23 cellular contexts compared by ENCODE assay signal in genomic region chr2:63064197-63064596, GRCh38. TPM values are rescaled to one million over a fixed set of nuclear protein-coding genes. Genes with fewer than 3 reads are reported as not detected.
"Had no signal": no experiment of that assay in that cellular context is flagged by ENCODE, and none has a peak within 500 bp of the region (broad histone marks: within the 10 kb centered on the region; RNA-seq: fewer than 3 reads in every experiment).

No MANE protein-coding gene starts in this region.

- H3K9me3 ChIP-seq: tibial nerve, uterus had no signal

- H3K4me3 ChIP-seq: adrenal gland, esophagus muscularis mucosa, lung, right atrium auricular region, skin epidermis, tibial nerve, uterus had no signal

- H3K4me1 ChIP-seq: uterus had no signal

- H3K36me3 ChIP-seq: adrenal gland, esophagus muscularis mucosa, right atrium auricular region, tibial nerve, uterus had no signal

- H3K27ac ChIP-seq: adrenal gland, esophagus muscularis mucosa, right atrium auricular region, skin epidermis, tibial nerve, uterus had no signal

- H3K9me3 Mint-ChIP-seq: activated CD4-positive, alpha-beta memory T cell treated with anti-CD3 and anti-CD28 coated beads, Interleukin-2, amount 10 ng/mL, durations not matched to agents 7 days and 5 days; mesothelial cell of epicardium had no signal

- DNase-seq: activated CD4-positive, alpha-beta memory T cell treated with anti-CD3 and anti-CD28 coated beads, Interleukin-2, amount 10 ng/mL, durations not matched to agents 7 days and 5 days; activated effector memory CD4-positive, alpha-beta T cell treated with Interleukin-2 at 50 U/mL for 16 hours; activated T-cell treated with anti-CD3 and anti-CD28 coated beads, Interleukin-2, amount 50 U/mL, for 4 hours; adrenal gland; islet precursor cell; nephron progenitor cell; occipital lobe; stimulated activated CD4-positive, alpha-beta T cell treated with anti-CD3 and anti-CD28 coated beads, Interleukin-15, amount 100 ng/mL, for 24 hours; stimulated activated CD4-positive, alpha-beta T cell treated with anti-CD3 and anti-CD28 coated beads, Interleukin-4, amount 100 ng/mL, for 1 hour; stimulated activated naive CD4-positive, alpha-beta T cell; uterus had no signal

- H3K27ac Mint-ChIP-seq: activated CD4-positive, alpha-beta memory T cell treated with anti-CD3 and anti-CD28 coated beads, Interleukin-2, amount 10 ng/mL, durations not matched to agents 7 days and 5 days; activated naive CD4-positive, alpha-beta T cell treated with anti-CD3 and anti-CD28 coated beads, Interleukin-2, amount 50 U/mL, for 24 hours; mesothelial cell of epicardium; nephron progenitor cell had no signal

- H3K36me3 Mint-ChIP-seq: mesothelial cell of epicardium had no signal

- ATAC-seq: activated CD4-positive, CD25-positive, alpha-beta regulatory T cell treated with anti-CD3 and anti-CD28 coated beads, Interleukin-2, amount 50 U/mL, for 24 hours; activated T-cell treated with anti-CD3 and anti-CD28 coated beads, Interleukin-2, amount 50 U/mL, for 4 hours had no signal

- FAIRE-seq: colon had no signal

- H3K4me3 Mint-ChIP-seq: activated CD4-positive, alpha-beta memory T cell treated with anti-CD3 and anti-CD28 coated beads, Interleukin-2, amount 10 ng/mL, durations not matched to agents 7 days and 5 days; activated naive CD4-positive, alpha-beta T cell treated with anti-CD3 and anti-CD28 coated beads, Interleukin-2, amount 50 U/mL, for 24 hours; activated T-cell treated with anti-CD3 and anti-CD28 coated beads, Interleukin-2, amount 50 U/mL, for 4 hours; mesothelial cell of epicardium; nephron progenitor cell had no signal

RNA-seq across cellular contexts. Expression of gene OTX1, which starts 13.6 kb away (rescaled TPM):
- total RNA-seq: activated T-cell treated with anti-CD3 and anti-CD28 coated beads, Interleukin-2, amount 50 U/mL, for 4 hours; adrenal gland; cardiac septum; posterior vena cava; right atrium auricular region; subcutaneous adipose tissue; tibial nerve; uterus had no signal
